In the genomic region with DNA sequence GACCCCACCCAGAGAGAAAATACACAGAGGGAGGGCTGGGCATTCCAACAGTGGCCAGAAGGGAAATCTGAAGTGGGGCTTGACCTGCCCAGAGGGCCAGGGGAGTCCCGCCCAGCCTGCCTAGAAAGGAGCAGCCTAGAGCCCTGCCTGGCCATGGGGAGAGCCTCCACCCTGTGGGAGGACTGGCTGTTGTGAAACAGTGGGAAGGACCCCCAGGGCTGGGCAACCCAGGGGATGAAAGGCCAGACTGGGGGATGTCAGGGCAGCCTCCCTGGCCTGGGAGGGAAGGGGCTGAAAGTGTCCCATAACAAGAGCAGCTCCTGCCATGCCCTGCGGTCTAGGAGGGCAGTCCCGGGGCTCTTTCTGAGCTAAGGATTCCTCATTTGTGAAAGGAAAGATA, we compare ENCODE assay signal across 15 cellular contexts.
DNase-seq lines count a peak whose midpoint lies in the region; ATAC-seq and TF ChIP-seq lines count a peak whose summit lies in the region.
"Had no signal": no experiment of that assay in that cellular context is flagged by ENCODE, and none has a peak within 500 bp of the region (broad histone marks: within the 10 kb centered on the region; RNA-seq: fewer than 3 reads in every experiment).

No MANE protein-coding gene starts in this region.

- WGBS in esophagus squamous epithelium, 2 donors, result 88 to 100% methylated on average over 2 to 3 of the region's 3 CpGs

- intact Hi-C loops in esophagus squamous epithelium (cut with DNase I), result loop anchor here (10.0 kb wide), 1 partner anchor 89 kb away; the partner anchor contains the start of gene HEG1

- TF ChIP-seq CTCF in esophagus squamous epithelium (IDR thresholded peaks at IDR 0.05) (no peak), nephron (IDR thresholded peaks at IDR 0.05; ENCODE audit: unreplicated experiment in 3 of 3) (no peak), GM13977 (IDR thresholded peaks at IDR 0.05; ENCODE audit: extremely low read depth, insufficient read depth, missing control alignments) (no peak)

- H3K27ac Mint-ChIP-seq in nephron, result peak overlapping the region in 2 of 3 experiments; percentile 70 to 80

- H3K27ac ChIP-seq in esophagus squamous epithelium, result peak overlapping the region in 3 of 4 donors; percentile 71 to 82 (median 80)
- H3K27ac ChIP-seq: hepatocyte had no signal

- in situ Hi-C loops in GM13977 (cut with MboI; ENCODE audit: low pct_unique_long_range_greater_than_20kb, low sequenced_read_pairs, unreplicated experiment), result no loop called here

- peak overlapping the region in 1 of 3 experiments; percentile 8 for H3K4me3 Mint-ChIP-seq in nephron

- no peaks in the 10 kb centered on the region for H3K9me3 Mint-ChIP-seq in nephron

- ATAC-seq in HG02763 (IDR thresholded peaks at IDR 0.05; ENCODE audit: unreplicated experiment) (no peak), HG03378 (IDR thresholded peaks at IDR 0.05; ENCODE audit: unreplicated experiment) (no peak)

- no peak overlapping the region for H3K4me3 ChIP-seq in esophagus squamous epithelium
- H3K4me3 ChIP-seq: hepatocyte, tibial artery had no signal

- no peaks in the 10 kb centered on the region for H3K36me3 Mint-ChIP-seq in nephron (ENCODE audit: low read depth)

- H3K27me3 Mint-ChIP-seq in nephron (ENCODE audit: low read depth), result peaks cover 30% of the 10 kb centered on the region

- DNase-seq in ELF-1 (ENCODE audit: low read depth, low spot score), result peak; percentile 73
- peak; percentile 82 for DNase-seq in NCI-H226
- DNase-seq in esophagus squamous epithelium (lab: John Stamatoyannopoulos, UW), result no peak
- DNase-seq in GM13977 (ENCODE audit: low spot score), result no peak
- DNase-seq in NCI-H524 (lab: John Stamatoyannopoulos, UW), result no peak
- DNase-seq: activated CD4-positive, alpha-beta T cell treated with anti-CD3 and anti-CD28 coated beads, Interleukin-2, amount 50 U/mL, for 1 hour; activated gamma-delta T cell treated with Interleukin-2 at 50 U/mL for 16 hours; midbrain; NCI-H1048; NCI-H2029; tibial artery had no signal

- no peaks in the 10 kb centered on the region for H3K9me3 ChIP-seq in esophagus squamous epithelium
- H3K9me3 ChIP-seq: tibial artery had no signal

- no peaks in the 10 kb centered on the region for H3K36me3 ChIP-seq in esophagus squamous epithelium
- H3K36me3 ChIP-seq: tibial artery had no signal

- H3K4me1 Mint-ChIP-seq in nephron, result peaks cover 29% of the 10 kb centered on the region

- peaks cover 42 to 89% (median 53%) of the 10 kb centered on the region in 3 donors for H3K4me1 ChIP-seq in esophagus squamous epithelium

- no peak for TF ChIP-seq POLR2A in esophagus squamous epithelium (IDR thresholded peaks at IDR 0.05)

- no peaks in the 10 kb centered on the region for H3K27me3 ChIP-seq in esophagus squamous epithelium
- H3K27me3 ChIP-seq: hepatocyte, tibial artery had no signal

Comparison
In these comparisons a context has a peak if more than half of its experiments do, and no peak if none do; other contexts are left out.
1. DNase-seq: peak in ELF-1 (single experiment) and NCI-H226 (single experiment); none in esophagus squamous epithelium (single experiment), GM13977 (single experiment) and NCI-H524 (0 of 2).